In genomic region chr17:28412131-28412530, GRCh38 we compare ENCODE assay signal across 1 cellular context.
TF ChIP-seq lines count a peak whose summit lies in the region.

No MANE protein-coding gene starts in this region.

TF ChIP-seq in WTC11, 78 proteins besides CTCF, POLR2A, EP300 and RAD21 (continued from another document):
- TF ChIP-seq FOXP1 (CRISPR knock-in tag; IDR thresholded peaks at IDR 0.05; ENCODE audit: borderline replicate concordance) = no peak
- TF ChIP-seq ZBTB43 (CRISPR knock-in tag; IDR thresholded peaks at IDR 0.05) = no peak
- TF ChIP-seq ZMAT4 (CRISPR knock-in tag; IDR thresholded peaks at IDR 0.05) = no peak
